Comparison of ENCODE assay signal across 11 cellular contexts in genomic region chr2:144249035-144249637, GRCh38.
DNase-seq lines count a peak whose midpoint lies in the region; ATAC-seq, FAIRE-seq and TF ChIP-seq lines count a peak whose summit lies in the region.
"Had no signal": no experiment of that assay in that cellular context is flagged by ENCODE, and none has a peak within 500 bp of the region (broad histone marks: within the 10 kb centered on the region; RNA-seq: fewer than 3 reads in every experiment).

No MANE protein-coding gene starts in this region.

- peak overlapping the region; percentile 57 for H3K27ac Mint-ChIP-seq in activated T-helper 1 cell treated with anti-CD3 and anti-CD28 coated beads, Interleukin-12 subunit alpha, Interleukin-12 subunit beta, Interleukin-2, Interleukin-4 antibody, amounts not matched to agents 30 ng/mL and 10 ng/mL and 1 ng/mL, durations not matched to agents 14 hours and 24 hours and 36 hours

- no peak for TF ChIP-seq CTCF in heart left ventricle (IDR thresholded peaks at IDR 0.05)
- TF ChIP-seq CTCF in left ventricle myocardium inferior (IDR thresholded peaks at IDR 0.05; ENCODE audit: borderline replicate concordance) = no peak

- no peak for TF ChIP-seq POLR2A in heart left ventricle (IDR thresholded peaks at IDR 0.05)

- H3K36me3 Mint-ChIP-seq in activated T-helper 1 cell treated with anti-CD3 and anti-CD28 coated beads, Interleukin-12 subunit alpha, Interleukin-12 subunit beta, Interleukin-2, Interleukin-4 antibody, amounts not matched to agents 30 ng/mL and 10 ng/mL and 1 ng/mL, durations not matched to agents 14 hours and 24 hours and 36 hours (ENCODE audit: low read depth) = peaks cover 17% of the 10 kb centered on the region

- H3K9me3 ChIP-seq in heart left ventricle = peaks cover 0 to 23% (median 16%) of the 10 kb centered on the region in 12 donors
- peaks cover 19% of the 10 kb centered on the region for H3K9me3 ChIP-seq in left ventricle myocardium inferior (replicated peaks)
- no peaks in the 10 kb centered on the region for H3K9me3 ChIP-seq in small intestine (ENCODE audit: control insufficient read depth, low read depth)

- peak; percentile 26 for FAIRE-seq in small intestine (lab: Jason Lieb, UNC)

- peaks cover 0 to 8% (median 0%) of the 10 kb centered on the region in 12 donors for H3K4me1 ChIP-seq in heart left ventricle
- peaks cover 11% of the 10 kb centered on the region for H3K4me1 ChIP-seq in left ventricle myocardium inferior
- no peaks in the 10 kb centered on the region for H3K4me1 ChIP-seq in small intestine (ENCODE audit: control insufficient read depth in 2 of 2, insufficient read depth in 1 of 2, low read depth in 1 of 2, low read length in 1 of 2)
- H3K4me1 ChIP-seq: ascending aorta, transverse colon had no signal

- no peak for DNase-seq in heart left ventricle
- DNase-seq in left ventricle myocardium inferior = no peak
- no peak for DNase-seq in activated T-helper 1 cell treated with anti-CD3 and anti-CD28 coated beads, Interleukin-12 subunit alpha, Interleukin-12 subunit beta, Interleukin-2, Interleukin-4 antibody, amounts not matched to agents 30 ng/mL and 10 ng/mL and 1 ng/mL, durations not matched to agents 14 hours and 24 hours and 36 hours (ENCODE audit: low spot score)
- DNase-seq in small intestine = no peak
- DNase-seq in activated naive CD4-positive, alpha-beta T cell treated with Interleukin-2 at 50 U/mL for 16 hours = no peak
- DNase-seq in stimulated activated CD4-positive, alpha-beta T cell treated with anti-CD3 and anti-CD28 coated beads, Interleukin-4, amount 100 ng/mL, for 4 hours = no peak
- DNase-seq in A172 (ENCODE audit: low spot score) = no peak
- DNase-seq: EL, transverse colon had no signal

- no peak overlapping the region for H3K27ac ChIP-seq in heart left ventricle
- H3K27ac ChIP-seq in left ventricle myocardium inferior (replicated peaks) = no peak overlapping the region
- no peak overlapping the region for H3K27ac ChIP-seq in small intestine (ENCODE audit: low read depth in 1 of 2, low read length in 1 of 2)
- H3K27ac ChIP-seq: ascending aorta, transverse colon had no signal

- peaks cover 14% of the 10 kb centered on the region for H3K4me1 Mint-ChIP-seq in activated T-helper 1 cell treated with anti-CD3 and anti-CD28 coated beads, Interleukin-12 subunit alpha, Interleukin-12 subunit beta, Interleukin-2, Interleukin-4 antibody, amounts not matched to agents 30 ng/mL and 10 ng/mL and 1 ng/mL, durations not matched to agents 14 hours and 24 hours and 36 hours (ENCODE audit: low read depth)

- H3K9me3 Mint-ChIP-seq in activated T-helper 1 cell treated with anti-CD3 and anti-CD28 coated beads, Interleukin-12 subunit alpha, Interleukin-12 subunit beta, Interleukin-2, Interleukin-4 antibody, amounts not matched to agents 30 ng/mL and 10 ng/mL and 1 ng/mL, durations not matched to agents 14 hours and 24 hours and 36 hours = peaks cover 12% of the 10 kb centered on the region

- ATAC-seq in heart left ventricle (peak; percentile 55 to 67 (median 60)), HG02763 (IDR thresholded peaks at IDR 0.05; ENCODE audit: unreplicated experiment) (peak; percentile 44)

- no peaks in the 10 kb centered on the region for H3K27me3 ChIP-seq in heart left ventricle
- H3K27me3 ChIP-seq in left ventricle myocardium inferior (ENCODE audit: low read depth) = no peaks in the 10 kb centered on the region
- H3K27me3 ChIP-seq in small intestine (ENCODE audit: control insufficient read depth in 2 of 2, insufficient read depth in 2 of 2, low read length in 2 of 2) = no peaks in the 10 kb centered on the region
- H3K27me3 ChIP-seq: ascending aorta, transverse colon had no signal

- intact Hi-C loops in heart left ventricle (cut with DNase I) (loop anchor here in 1 of 10 donors (5.0 kb wide), 1 partner anchor 83 kb away; a partner anchor contains a TSS), left ventricle myocardium inferior (cut with micrococcal nuclease) (no loop called here)
- intact Hi-C loops in activated T-helper 1 cell treated with anti-CD3 and anti-CD28 coated beads, Interleukin-12 subunit alpha, Interleukin-12 subunit beta, Interleukin-2, Interleukin-4 antibody, amounts not matched to agents 30 ng/mL and 10 ng/mL and 1 ng/mL, durations not matched to agents 14 hours and 24 hours and 36 hours (cut with micrococcal nuclease) = no loop called here

- 72 to 85% (median 76%) methylated on average over 4 of the region's 4 CpGs for WGBS in heart left ventricle, 4 donors
- WGBS in small intestine, 3 donors = 53 to 84% (median 56%) methylated on average over 4 of the region's 4 CpGs

- H3K4me3 Mint-ChIP-seq in activated T-helper 1 cell treated with anti-CD3 and anti-CD28 coated beads, Interleukin-12 subunit alpha, Interleukin-12 subunit beta, Interleukin-2, Interleukin-4 antibody, amounts not matched to agents 30 ng/mL and 10 ng/mL and 1 ng/mL, durations not matched to agents 14 hours and 24 hours and 36 hours = peak overlapping the region; percentile 22

- H3K4me3 ChIP-seq in heart left ventricle (no peak overlapping the region), left ventricle myocardium inferior (no peak overlapping the region), small intestine (ENCODE audit: low read depth in 1 of 2, low read length in 2 of 2) (no peak overlapping the region)
- H3K4me3 ChIP-seq: ascending aorta, transverse colon had no signal

- H3K27me3 Mint-ChIP-seq in activated T-helper 1 cell treated with anti-CD3 and anti-CD28 coated beads, Interleukin-12 subunit alpha, Interleukin-12 subunit beta, Interleukin-2, Interleukin-4 antibody, amounts not matched to agents 30 ng/mL and 10 ng/mL and 1 ng/mL, durations not matched to agents 14 hours and 24 hours and 36 hours (ENCODE audit: insufficient read depth) = no peaks in the 10 kb centered on the region

- H3K36me3 ChIP-seq in heart left ventricle = no peaks in the 10 kb centered on the region
- H3K36me3 ChIP-seq in left ventricle myocardium inferior = peaks cover 13% of the 10 kb centered on the region
- H3K36me3 ChIP-seq in small intestine (ENCODE audit: control insufficient read depth in 2 of 2, insufficient read depth in 2 of 2, low read length in 2 of 2) = no peaks in the 10 kb centered on the region
- H3K36me3 ChIP-seq: ascending aorta, transverse colon had no signal
